23 cellular contexts compared by ENCODE assay signal in genomic region chr1:76492752-76493420, GRCh38.
"Had no signal": no experiment of that assay in that cellular context is flagged by ENCODE, and none has a peak within 500 bp of the region (broad histone marks: within the 10 kb centered on the region; RNA-seq: fewer than 3 reads in every experiment).

No MANE protein-coding gene starts in this region.

- H3K36me3 Mint-ChIP-seq: WTC11 had no signal

- H3K4me3 ChIP-seq: breast epithelium, MG63 had no signal

- ATAC-seq: activated CD8-positive, alpha-beta T cell treated with anti-CD3 and anti-CD28 coated beads, Interleukin-2, amount 10 ng/mL, durations not matched to agents 7 days and 5 days; WTC11 had no signal

- H3K27me3 Mint-ChIP-seq: activated naive CD8-positive, alpha-beta T cell treated with anti-CD3 and anti-CD28 coated beads, Interleukin-2, amount 10 ng/mL, durations not matched to agents 7 days and 5 days had no signal

- H3K27ac Mint-ChIP-seq: activated CD8-positive, alpha-beta T cell treated with anti-CD3 and anti-CD28 coated beads, Interleukin-2, amount 10 ng/mL, durations not matched to agents 7 days and 5 days; activated naive CD8-positive, alpha-beta T cell treated with anti-CD3 and anti-CD28 coated beads, Interleukin-2, amount 10 ng/mL, durations not matched to agents 7 days and 5 days; T-helper 1 cell treated with Interleukin-12 subunit alpha and Interleukin-12 subunit beta and Interleukin-4 antibody, amounts not matched to agents 30 μg/mL and 1 μg/mL, for 36 hours; WTC11 had no signal

- DNase-seq: activated CD4-positive, alpha-beta T cell treated with anti-CD3 and anti-CD28 coated beads for 48 hours; activated CD4-positive, alpha-beta T cell treated with anti-CD3 and anti-CD28 coated beads, Interleukin-2, amount 50 U/mL, for 4 hours; activated CD4-positive, CD25-positive, alpha-beta regulatory T cell treated with anti-CD3 and anti-CD28 coated beads, Interleukin-2, amount 50 U/mL, for 72 hours; activated CD8-positive, alpha-beta memory T cell treated with anti-CD3 and anti-CD28 coated beads, Interleukin-2, amount 50 U/mL, for 48 hours; activated CD8-positive, alpha-beta T cell treated with anti-CD3 and anti-CD28 coated beads, Interleukin-2, amount 10 ng/mL, durations not matched to agents 7 days and 5 days; activated naive CD4-positive, alpha-beta T cell treated with anti-CD3 and anti-CD28 coated beads, Interleukin-2, amount 50 U/mL, for 16 hours; activated naive CD8-positive, alpha-beta T cell treated with anti-CD3 and anti-CD28 coated beads, Interleukin-2, amount 10 ng/mL, durations not matched to agents 7 days and 5 days; activated T-cell treated with anti-CD3 and anti-CD28 coated beads, Interleukin-2, amount 50 U/mL, for 1 hour; aorta; caudate nucleus; MG63; NCI-H1048; NCI-H1417; NCI-H1930; NCI-H2171 treated with DMSO at 0.1 percent for 48 hours; NCI-H510A treated with DMSO at 0.1 percent for 48 hours; NCI-H69; NK-92 treated with Interleukin-12 subunit alpha and Interleukin-12 subunit beta, amount 100 ng/mL, for 24 hours; SIG-M5; SW 1271 had no signal

- H3K4me3 Mint-ChIP-seq: activated CD8-positive, alpha-beta T cell treated with anti-CD3 and anti-CD28 coated beads, Interleukin-2, amount 10 ng/mL, durations not matched to agents 7 days and 5 days; activated naive CD8-positive, alpha-beta T cell treated with anti-CD3 and anti-CD28 coated beads, Interleukin-2, amount 10 ng/mL, durations not matched to agents 7 days and 5 days; T-helper 1 cell treated with Interleukin-12 subunit alpha and Interleukin-12 subunit beta and Interleukin-4 antibody, amounts not matched to agents 30 μg/mL and 1 μg/mL, for 36 hours; WTC11 had no signal
